1 cellular context compared by ENCODE assay signal in genomic region chr3:21220944-21221343, GRCh38.
TF ChIP-seq lines count a peak whose summit lies in the region.

No MANE protein-coding gene starts in this region.

TF ChIP-seq in K562, 482 proteins besides CTCF, POLR2A, EP300 and RAD21 (continued from another document):
- TF ChIP-seq SP2 (IDR thresholded peaks at IDR 0.05; ENCODE audit: extremely low read depth, low read depth, low read length, poor library complexity, severe bottlenecking) (no peak), RBM15 (IDR thresholded peaks at IDR 0.05; ENCODE audit: insufficient read depth, low read length) (no peak), C11orf30 (IDR thresholded peaks at IDR 0.05; ENCODE audit: low read depth) (peak; percentile 32; the same call in 1 of the 2 replicates), NR0B1 (IDR thresholded peaks at IDR 0.05; ENCODE audit: partially characterized antibody) (no peak)
TF ChIP-seq in K562: peak in this region for 2.
